In the genomic region with DNA sequence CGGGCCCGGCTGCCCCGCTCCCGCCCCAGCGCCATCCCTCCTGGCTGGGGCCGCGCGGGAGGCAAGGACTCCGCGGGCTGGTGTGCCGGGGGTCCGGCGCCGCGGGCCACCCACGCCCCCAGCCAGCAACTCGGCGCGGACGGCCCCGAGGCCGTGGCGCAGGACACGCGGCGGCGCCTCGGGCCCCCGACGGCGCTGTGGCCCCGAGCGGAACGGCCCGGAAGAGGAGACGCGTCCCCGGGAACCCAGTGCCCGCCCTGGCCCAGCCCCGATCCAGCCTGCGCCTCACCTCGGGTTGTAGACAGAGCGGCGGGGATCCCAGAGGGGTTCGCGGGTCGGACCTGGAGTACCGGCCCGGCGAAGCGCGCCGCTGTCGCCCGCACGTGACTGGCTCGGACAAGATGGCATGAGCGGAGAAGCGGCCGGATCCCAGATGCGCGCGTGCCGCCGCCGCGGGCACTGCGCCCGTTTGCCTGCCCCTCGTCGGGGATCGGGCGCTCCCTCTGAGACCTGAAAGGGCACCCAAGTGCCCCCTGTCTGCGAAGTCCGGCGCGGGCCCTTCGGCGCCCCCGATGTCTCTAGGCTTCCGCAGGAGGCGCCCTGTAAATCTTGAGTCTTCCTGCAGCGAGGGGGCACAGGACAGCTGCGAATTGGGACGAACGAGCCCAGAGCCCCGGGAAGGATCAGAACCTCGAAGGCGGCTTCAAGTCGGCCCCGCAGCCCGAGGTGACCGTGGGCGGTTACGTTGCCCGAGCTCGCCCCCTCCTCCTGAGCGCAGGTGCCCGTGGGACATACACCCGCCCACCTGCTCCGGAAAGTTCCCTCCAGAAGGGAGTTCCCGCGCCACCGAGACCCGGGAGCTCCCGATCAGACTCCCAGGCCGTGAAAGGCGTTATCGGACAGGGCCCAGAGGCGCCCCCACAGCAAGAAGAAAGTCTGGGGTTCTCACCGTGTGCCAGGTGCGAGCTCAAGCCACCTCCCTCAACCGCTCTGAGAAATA, we compare ENCODE assay signal across 8 cellular contexts. TPM values are rescaled to one million over a fixed set of nuclear protein-coding genes. Genes with fewer than 3 reads are reported as not detected.
DNase-seq lines count a peak whose midpoint lies in the region; ATAC-seq, FAIRE-seq and TF ChIP-seq lines count a peak whose summit lies in the region.

No MANE protein-coding gene starts in this region.

- ATAC-seq in HG02610 (IDR thresholded peaks at IDR 0.05; ENCODE audit: unreplicated experiment), result peak; percentile 32
- ATAC-seq in stimulated activated effector memory CD8-positive, alpha-beta T cell treated with anti-CD3 and anti-CD28 coated beads, Interleukin-12 subunit alpha, Interleukin-12 subunit beta, amount 100 ng/mL, for 72 hours, result peak; percentile 69

- H3K27me3 ChIP-seq in muscle layer of duodenum (ENCODE audit: low read depth, low read length), result no peaks in the 10 kb centered on the region

- peak overlapping the region; percentile 85 for H3K4me3 Mint-ChIP-seq in stimulated activated effector memory CD8-positive, alpha-beta T cell treated with anti-CD3 and anti-CD28 coated beads, Interleukin-12 subunit alpha, Interleukin-12 subunit beta, amount 100 ng/mL, for 72 hours

- peaks cover 31% of the 10 kb centered on the region for H3K4me1 Mint-ChIP-seq in stimulated activated effector memory CD8-positive, alpha-beta T cell treated with anti-CD3 and anti-CD28 coated beads, Interleukin-12 subunit alpha, Interleukin-12 subunit beta, amount 100 ng/mL, for 72 hours

- no peak overlapping the region for H3K27ac ChIP-seq in muscle layer of duodenum (ENCODE audit: low read length)

- H3K9me3 Mint-ChIP-seq in stimulated activated effector memory CD8-positive, alpha-beta T cell treated with anti-CD3 and anti-CD28 coated beads, Interleukin-12 subunit alpha, Interleukin-12 subunit beta, amount 100 ng/mL, for 72 hours, result no peaks in the 10 kb centered on the region

- H3K9me3 ChIP-seq in muscle layer of duodenum (ENCODE audit: control insufficient read depth in 1 of 2, low read length in 2 of 2), result no peaks in the 10 kb centered on the region

- peak; percentile 74 for TF ChIP-seq CTCF in GM12874 (IDR thresholded peaks at IDR 0.05; ENCODE audit: insufficient read depth, low read depth, low read length)

- H3K36me3 ChIP-seq in muscle layer of duodenum (ENCODE audit: control insufficient read depth in 1 of 2, insufficient read depth in 2 of 2, low read length in 2 of 2), result no peaks in the 10 kb centered on the region

- DNase-seq in NCI-H460 (ENCODE audit: extremely low read depth, low read depth), result peak; percentile 11
- DNase-seq in activated CD8-positive, alpha-beta memory T cell treated with anti-CD3 and anti-CD28 coated beads, Interleukin-2, amount 50 U/mL, for 24 hours (ENCODE audit: extremely low read depth), result peak; percentile 6
- peak; percentile 82 to 85 for DNase-seq in erythroblast (lab: John Stamatoyannopoulos, UW)
- peak; percentile 59 to 84 for DNase-seq in stimulated activated effector memory CD8-positive, alpha-beta T cell treated with anti-CD3 and anti-CD28 coated beads, Interleukin-12 subunit alpha, Interleukin-12 subunit beta, amount 100 ng/mL, for 72 hours (ENCODE audit: low spot score in 2 of 2)
- no peak for DNase-seq in RCC 7860 (ENCODE audit: low spot score)

- H3K4me3 ChIP-seq in muscle layer of duodenum (ENCODE audit: low read depth in 1 of 2, low read length in 2 of 2), result peak overlapping the region; percentile 30 to 79

- no peak for FAIRE-seq in RCC 7860 (lab: Jason Lieb, UNC)

- peak overlapping the region; percentile 88 for H3K27ac Mint-ChIP-seq in stimulated activated effector memory CD8-positive, alpha-beta T cell treated with anti-CD3 and anti-CD28 coated beads, Interleukin-12 subunit alpha, Interleukin-12 subunit beta, amount 100 ng/mL, for 72 hours

- H3K36me3 Mint-ChIP-seq in stimulated activated effector memory CD8-positive, alpha-beta T cell treated with anti-CD3 and anti-CD28 coated beads, Interleukin-12 subunit alpha, Interleukin-12 subunit beta, amount 100 ng/mL, for 72 hours, result peaks cover 19% of the 10 kb centered on the region

- peaks cover 0 to 10% of the 10 kb centered on the region in 2 donors for H3K4me1 ChIP-seq in muscle layer of duodenum (ENCODE audit: control insufficient read depth in 1 of 2, insufficient read depth in 2 of 2, low read length in 2 of 2)

- TF ChIP-seq POLR2A in erythroblast (IDR thresholded peaks at IDR 0.05; ENCODE audit: low read length), result peak; percentile 33

RNA-seq across cellular contexts. Expression of a gene that starts 0.6 kb away (rescaled TPM):
- total RNA-seq in NCI-H460 (2014; rRNA removed; shearing (Covaris generic)), result 9.6 and 10.1 TPM in 2 replicates
- 6.4 and 6.6 TPM in 2 replicates for polyA plus RNA-seq in NCI-H460 (2014; cell fraction: nucleus; rRNA removed)
